ENCODE assay signal across 15 cellular contexts in the genomic region with DNA sequence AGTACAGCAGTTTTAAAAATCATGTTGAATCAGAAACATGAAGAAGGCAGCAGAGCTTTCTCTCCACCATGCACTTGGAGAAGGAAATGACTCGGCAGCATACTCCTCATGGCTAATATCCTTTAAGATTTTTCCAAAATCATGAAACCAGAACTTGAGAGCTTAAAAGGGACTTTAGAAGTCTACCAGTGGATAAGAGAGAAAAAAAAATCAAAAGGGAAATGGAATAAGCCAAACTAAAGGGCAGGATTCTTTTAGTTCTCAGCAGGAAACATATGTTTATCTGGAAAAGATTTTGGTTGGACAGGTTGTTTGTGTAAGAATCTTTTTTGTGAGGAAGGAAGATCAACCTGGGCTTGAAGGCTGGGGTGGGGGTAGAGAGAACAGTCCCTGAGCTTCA.
A peak's percentile ranks its signal among the peaks of the same experiment; 100 is the strongest.
DNase-seq lines count a peak whose midpoint lies in the region; ATAC-seq and TF ChIP-seq lines count a peak whose summit lies in the region.
"Had no signal": no experiment of that assay in that cellular context is flagged by ENCODE, and none has a peak within 500 bp of the region (broad histone marks: within the 10 kb centered on the region; RNA-seq: fewer than 3 reads in every experiment).

No MANE protein-coding gene starts in this region.

- TF ChIP-seq CTCF in epithelial cell of esophagus (IDR thresholded peaks at IDR 0.05; ENCODE audit: insufficient read depth, low read depth, low read length, missing control alignments), result no peak

- H3K9me3 ChIP-seq in T-helper 17 cell (ENCODE audit: control insufficient read depth, low read length, poor library complexity, severe bottlenecking), result no peaks in the 10 kb centered on the region
- H3K9me3 ChIP-seq: SJCRH30 had no signal

- intact Hi-C loops in activated naive CD4-positive, alpha-beta T cell treated with anti-CD3 and anti-CD28 coated beads for 36 hours (cut with micrococcal nuclease), result loop anchor here (1.0 kb wide), 1 partner anchor 45 kb away; no protein-coding TSS in a partner anchor

- H3K36me3 Mint-ChIP-seq in activated naive CD4-positive, alpha-beta T cell treated with anti-CD3 and anti-CD28 coated beads for 36 hours (ENCODE audit: low read depth), result peaks cover 10% of the 10 kb centered on the region
- peaks cover 8% of the 10 kb centered on the region for H3K36me3 Mint-ChIP-seq in T-helper 17 cell (ENCODE audit: low read depth)
- peaks cover 55% of the 10 kb centered on the region for H3K36me3 Mint-ChIP-seq in stimulated activated naive CD8-positive, alpha-beta T cell treated with anti-CD3 and anti-CD28 coated beads, Interleukin-15, Interleukin-2, amounts not matched to agents 100 ng/mL and 50 ng/mL, for 24 hours (ENCODE audit: low read depth)

- ATAC-seq in T-helper 17 cell (no peak), HG02884 (IDR thresholded peaks at IDR 0.05; ENCODE audit: unreplicated experiment) (no peak), HG03159 (IDR thresholded peaks at IDR 0.05; ENCODE audit: unreplicated experiment) (no peak)

- H3K27me3 Mint-ChIP-seq in activated naive CD4-positive, alpha-beta T cell treated with anti-CD3 and anti-CD28 coated beads for 36 hours (ENCODE audit: low read depth), result no peaks in the 10 kb centered on the region
- no peaks in the 10 kb centered on the region for H3K27me3 Mint-ChIP-seq in T-helper 17 cell
- H3K27me3 Mint-ChIP-seq in stimulated activated naive CD8-positive, alpha-beta T cell treated with anti-CD3 and anti-CD28 coated beads, Interleukin-15, Interleukin-2, amounts not matched to agents 100 ng/mL and 50 ng/mL, for 24 hours, result no peaks in the 10 kb centered on the region

- peaks cover 93% of the 10 kb centered on the region for H3K4me1 Mint-ChIP-seq in activated naive CD4-positive, alpha-beta T cell treated with anti-CD3 and anti-CD28 coated beads for 36 hours (ENCODE audit: low read depth)
- H3K4me1 Mint-ChIP-seq in T-helper 17 cell, result peaks cover 63% of the 10 kb centered on the region
- peaks cover 98% of the 10 kb centered on the region for H3K4me1 Mint-ChIP-seq in stimulated activated naive CD8-positive, alpha-beta T cell treated with anti-CD3 and anti-CD28 coated beads, Interleukin-15, Interleukin-2, amounts not matched to agents 100 ng/mL and 50 ng/mL, for 24 hours (ENCODE audit: low read depth)

- no peak overlapping the region for H3K4me3 ChIP-seq in epithelial cell of esophagus (ENCODE audit: low read length)
- H3K4me3 ChIP-seq: BLaER1 treated with 17β-estradiol and CSF1 and Interleukin-3, amounts not matched to agents 10 nM and 100 nM; SJCRH30 had no signal

- peaks cover 2% of the 10 kb centered on the region for H3K9me3 Mint-ChIP-seq in activated naive CD4-positive, alpha-beta T cell treated with anti-CD3 and anti-CD28 coated beads for 36 hours
- no peaks in the 10 kb centered on the region for H3K9me3 Mint-ChIP-seq in stimulated activated naive CD8-positive, alpha-beta T cell treated with anti-CD3 and anti-CD28 coated beads, Interleukin-15, Interleukin-2, amounts not matched to agents 100 ng/mL and 50 ng/mL, for 24 hours

- CTCF ChIA-PET in activated naive CD4-positive, alpha-beta T cell treated with anti-CD3 and anti-CD28 coated beads for 36 hours (lab: Charles Lee), result interaction anchor here (0.7 to 2.8 kb wide), 10 partner anchors 9 to 253 kb away, joined by 3 to 7 read pairs (median 4); no protein-coding TSS in a partner anchor

- peak overlapping the region; percentile 61 for H3K4me3 Mint-ChIP-seq in activated naive CD4-positive, alpha-beta T cell treated with anti-CD3 and anti-CD28 coated beads for 36 hours
- H3K4me3 Mint-ChIP-seq in T-helper 17 cell, result peak overlapping the region; percentile 57
- H3K4me3 Mint-ChIP-seq in stimulated activated naive CD8-positive, alpha-beta T cell treated with anti-CD3 and anti-CD28 coated beads, Interleukin-15, Interleukin-2, amounts not matched to agents 100 ng/mL and 50 ng/mL, for 24 hours, result peak overlapping the region; percentile 70

- peak overlapping the region; percentile 93 for H3K27ac Mint-ChIP-seq in activated naive CD4-positive, alpha-beta T cell treated with anti-CD3 and anti-CD28 coated beads for 36 hours
- peak overlapping the region; percentile 96 for H3K27ac Mint-ChIP-seq in T-helper 17 cell
- peak overlapping the region; percentile 87 for H3K27ac Mint-ChIP-seq in stimulated activated naive CD8-positive, alpha-beta T cell treated with anti-CD3 and anti-CD28 coated beads, Interleukin-15, Interleukin-2, amounts not matched to agents 100 ng/mL and 50 ng/mL, for 24 hours

- DNase-seq in activated naive CD4-positive, alpha-beta T cell treated with anti-CD3 and anti-CD28 coated beads for 36 hours, result no peak
- no peak for DNase-seq in activated naive CD4-positive, alpha-beta T cell treated with Interleukin-2 at 50 U/mL for 16 hours
- DNase-seq in T-helper 17 cell (no peak), epithelial cell of esophagus (ENCODE audit: low read depth) (peak; percentile 19), NCI-H2227 treated with DMSO at 0.1 percent for 48 hours (lab: John Stamatoyannopoulos, UW) (no peak)
- DNase-seq: activated effector memory CD4-positive, alpha-beta T cell treated with anti-CD3 and anti-CD28 coated beads, Interleukin-2, amount 50 U/mL, for 16 hours; NCI-H2081 treated with DMSO at 0.1 percent for 48 hours; SJCRH30; stimulated activated CD4-positive, alpha-beta T cell treated with anti-CD3 and anti-CD28 coated beads, Interleukin-4, amount 100 ng/mL, for 4 hours; stimulated activated naive CD4-positive, alpha-beta T cell treated with Interleukin-2 at 50 U/mL for 16 hours; WERI-Rb-1 had no signal
